8 cellular contexts compared by ENCODE assay signal in the genomic region with DNA sequence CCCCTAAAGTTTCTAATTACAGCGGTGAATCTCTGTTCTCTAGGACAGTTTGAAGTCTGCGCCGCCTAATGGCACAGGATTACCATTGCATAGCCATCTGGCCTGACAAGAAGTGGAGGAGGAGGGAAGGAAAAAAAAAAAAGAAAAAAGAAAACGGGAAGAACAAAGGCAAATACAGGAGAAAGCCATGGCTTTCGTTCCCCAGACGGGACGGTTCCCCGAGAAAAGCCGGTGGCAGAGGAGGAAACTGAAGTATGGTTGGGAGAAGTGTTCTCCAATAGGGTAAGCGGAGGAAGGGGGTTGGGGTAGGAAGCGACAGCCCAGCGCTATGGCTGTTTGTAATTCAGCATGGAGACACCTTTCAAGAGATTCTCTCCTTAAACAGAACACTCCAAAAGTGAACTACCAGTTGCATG.
DNase-seq lines count a peak whose midpoint lies in the region; ATAC-seq and TF ChIP-seq lines count a peak whose summit lies in the region.

No MANE protein-coding gene starts in this region.

- no peaks in the 10 kb centered on the region for H3K79me2 ChIP-seq in DND-41 (ENCODE audit: insufficient read depth, low read length)

- no peak overlapping the region for H3K4me2 ChIP-seq in DND-41 (ENCODE audit: insufficient read depth, low read length)

- H3K36me3 ChIP-seq in DND-41 (ENCODE audit: insufficient read depth, low read length) (no peaks in the 10 kb centered on the region), SJSA1 (no peaks in the 10 kb centered on the region), skeletal muscle tissue (ENCODE audit: control insufficient read depth in 3 of 3, insufficient read depth in 3 of 3, low read length in 3 of 3) (no peaks in the 10 kb centered on the region)

- no peak overlapping the region for H3K9ac ChIP-seq in DND-41 (ENCODE audit: low read depth, low read length)
- peak overlapping the region; percentile 45 to 77 (median 63) for H3K9ac ChIP-seq in skeletal muscle tissue (ENCODE audit: low read depth in 1 of 3, low read length in 3 of 3)

- H3K4me3 ChIP-seq in DND-41 (ENCODE audit: low read depth in 1 of 2, low read length in 2 of 2) (no peak overlapping the region), SJSA1 (peak overlapping the region; percentile 39), skeletal muscle tissue (ENCODE audit: low read length in 3 of 3) (peak overlapping the region; percentile 71 to 84 (median 80))

- H3K4me1 ChIP-seq in DND-41 (ENCODE audit: insufficient read depth, low read length): no peaks in the 10 kb centered on the region
- no peaks in the 10 kb centered on the region for H3K4me1 ChIP-seq in SJSA1 (replicated peaks)
- H3K4me1 ChIP-seq in skeletal muscle tissue (ENCODE audit: control insufficient read depth in 3 of 3, insufficient read depth in 3 of 3, low read length in 3 of 3): no peaks in the 10 kb centered on the region

- H3K9me3 ChIP-seq in DND-41 (ENCODE audit: insufficient read depth, low read length, severe bottlenecking) (no peaks in the 10 kb centered on the region), SJSA1 (replicated peaks) (no peaks in the 10 kb centered on the region), skeletal muscle tissue (ENCODE audit: control insufficient read depth in 3 of 3, low read length in 3 of 3) (no peaks in the 10 kb centered on the region)

- ATAC-seq in DND-41 (ENCODE audit: insufficient read depth, low read depth) (no peak), GM19468 (IDR thresholded peaks at IDR 0.05; ENCODE audit: extremely low read depth, unreplicated experiment) (peak; percentile 50), HG03571 (IDR thresholded peaks at IDR 0.05; ENCODE audit: unreplicated experiment) (peak; percentile 56)

- no peaks in the 10 kb centered on the region for H3K27me3 ChIP-seq in DND-41 (ENCODE audit: insufficient read depth, low read length, poor library complexity)
- no peaks in the 10 kb centered on the region for H3K27me3 ChIP-seq in SJSA1 (replicated peaks)
- H3K27me3 ChIP-seq in skeletal muscle tissue (ENCODE audit: control insufficient read depth in 3 of 3, insufficient read depth in 3 of 3, low read length in 3 of 3): no peaks in the 10 kb centered on the region

- no peak overlapping the region for H2AFZ ChIP-seq in DND-41 (ENCODE audit: low read depth, low read length)

- TF ChIP-seq CTCF in DND-41 (IDR thresholded peaks at IDR 0.05; ENCODE audit: borderline replicate concordance, extremely low read depth, low read length, poor library complexity, severe bottlenecking): peak; percentile 39

- DNase-seq in DND-41: no peak
- DNase-seq in SJSA1 (ENCODE audit: low read depth in 1 of 2, low spot score in 2 of 2): peak; percentile 40 to 57
- peak; percentile 2 for DNase-seq in brain pericyte (ENCODE audit: low read depth, low spot score)
- peak; percentile 59 for DNase-seq in iris pigment epithelial cell (ENCODE audit: low read depth)
- no peak for DNase-seq in COR-L47 (lab: John Stamatoyannopoulos, UW)

- H4K20me1 ChIP-seq in DND-41 (ENCODE audit: insufficient read depth, low read length): no peaks in the 10 kb centered on the region

- H3K27ac ChIP-seq in DND-41 (ENCODE audit: low read length) (no peak overlapping the region), SJSA1 (no peak overlapping the region), skeletal muscle tissue (ENCODE audit: low read depth, low read length) (no peak overlapping the region)

Comparison
In these comparisons a context has a peak if more than half of its experiments do, and no peak if none do; other contexts are left out.
1. DNase-seq: peak in SJSA1 (2 of 2), brain pericyte (single experiment) and iris pigment epithelial cell (single experiment); none in DND-41 (single experiment) and COR-L47 (single experiment).
2. H3K4me3 ChIP-seq: peak in SJSA1 (single experiment) and skeletal muscle tissue (3 of 3); none in DND-41 (0 of 2).